9 cellular contexts compared by ENCODE assay signal in genomic region chr22:40498454-40499186, GRCh38.
A peak's percentile ranks its signal among the peaks of the same experiment; 100 is the strongest.
DNase-seq lines count a peak whose midpoint lies in the region; ATAC-seq and TF ChIP-seq lines count a peak whose summit lies in the region.
"Had no signal": no experiment of that assay in that cellular context is flagged by ENCODE, and none has a peak within 500 bp of the region (broad histone marks: within the 10 kb centered on the region; RNA-seq: fewer than 3 reads in every experiment).

No MANE protein-coding gene starts in this region.

- intact Hi-C loops in sciatic nerve (cut with DNase I) = no loop called here

- no peak overlapping the region for H3K4me3 Mint-ChIP-seq in progenitor cell of endocrine pancreas (ENCODE audit: low read depth)
- H3K4me3 Mint-ChIP-seq: naive B cell had no signal

- no peaks in the 10 kb centered on the region for H3K27me3 Mint-ChIP-seq in progenitor cell of endocrine pancreas
- H3K27me3 Mint-ChIP-seq: naive B cell had no signal

- H3K36me3 Mint-ChIP-seq in progenitor cell of endocrine pancreas (ENCODE audit: insufficient read depth) = peaks cover 9% of the 10 kb centered on the region

- H3K27ac Mint-ChIP-seq in progenitor cell of endocrine pancreas = peak overlapping the region; percentile 86

- H3K9me3 Mint-ChIP-seq in progenitor cell of endocrine pancreas (ENCODE audit: low read depth) = peaks cover 4% of the 10 kb centered on the region
- H3K9me3 Mint-ChIP-seq: naive B cell had no signal

- no peak overlapping the region for H3K4me3 ChIP-seq in GM12864 (ENCODE audit: low read depth, low read length)

- peak overlapping the region; percentile 97 for H3K27ac ChIP-seq in epithelial cell of prostate

- DNase-seq in GM12864 (ENCODE audit: low read depth) (peak; percentile 21), NCI-H226 (peak; percentile 89), epithelial cell of prostate (ENCODE audit: low read depth, low spot score) (peak; percentile 96), progenitor cell of endocrine pancreas (ENCODE audit: low spot score, unreplicated experiment) (no peak), sciatic nerve (ENCODE audit: low spot score) (no peak), pons (ENCODE audit: low spot score) (no peak), NOMO-1 treated with dmso at 0.1 percent for 144 hours (lab: John Stamatoyannopoulos, UW; ENCODE audit: unreplicated experiment) (no peak)
- DNase-seq: naive B cell had no signal

- H3K4me1 Mint-ChIP-seq in progenitor cell of endocrine pancreas (ENCODE audit: low read depth) = peaks cover 18% of the 10 kb centered on the region

- ATAC-seq in GM18867 (IDR thresholded peaks at IDR 0.05; ENCODE audit: unreplicated experiment) = no peak
- no peak for ATAC-seq in sciatic nerve

- TF ChIP-seq CTCF in GM12864 (IDR thresholded peaks at IDR 0.05; ENCODE audit: low read depth, low read length, missing control alignments) = no peak
- TF ChIP-seq CTCF in progenitor cell of endocrine pancreas (IDR thresholded peaks at IDR 0.05; ENCODE audit: unreplicated experiment) = no peak

Comparison
In these comparisons a context has a peak if more than half of its experiments do, and no peak if none do; other contexts are left out.
1. DNase-seq: peak in GM12864 (single experiment), NCI-H226 (single experiment) and epithelial cell of prostate (single experiment); none in progenitor cell of endocrine pancreas (single experiment), sciatic nerve (single experiment), pons (single experiment) and NOMO-1 treated with dmso at 0.1 percent for 144 hours (single experiment).